ENCODE assay signal across 15 cellular contexts in genomic region chr14:102629011-102629444, GRCh38. TPM values are rescaled to one million over a fixed set of nuclear protein-coding genes. Genes with fewer than 3 reads are reported as not detected.
DNase-seq lines count a peak whose midpoint lies in the region; ATAC-seq and TF ChIP-seq lines count a peak whose summit lies in the region.
"Had no signal": no experiment of that assay in that cellular context is flagged by ENCODE, and none has a peak within 500 bp of the region (broad histone marks: within the 10 kb centered on the region; RNA-seq: fewer than 3 reads in every experiment).

No MANE protein-coding gene starts in this region.

- H3K27me3 ChIP-seq in neuronal stem cell (ENCODE audit: control insufficient read depth in 3 of 3, insufficient read depth in 3 of 3, low read depth in 1 of 3, low read length in 3 of 3) = no peaks in the 10 kb centered on the region
- no peaks in the 10 kb centered on the region for H3K27me3 ChIP-seq in dorsolateral prefrontal cortex
- H3K27me3 ChIP-seq: thyroid gland had no signal

- H3K14ac ChIP-seq in neuronal stem cell (ENCODE audit: low read length) = no peak overlapping the region

- no peak overlapping the region for H3K4ac ChIP-seq in neuronal stem cell (ENCODE audit: low read length)

- H3K4me2 ChIP-seq in neuronal stem cell (ENCODE audit: insufficient read depth, low read length, poor library complexity, severe bottlenecking) = no peak overlapping the region

- no peak overlapping the region for H2AK5ac ChIP-seq in neuronal stem cell (ENCODE audit: low read depth, low read length)

- peak overlapping the region; percentile 54 for H3K27ac ChIP-seq in 22Rv1
- no peak overlapping the region for H3K27ac ChIP-seq in neuronal stem cell (replicated peaks; ENCODE audit: low read length)
- H3K27ac ChIP-seq in dorsolateral prefrontal cortex = no peak overlapping the region
- H3K27ac ChIP-seq: parathyroid adenoma, RWPE1, thyroid gland had no signal

- H2AFZ ChIP-seq in neuronal stem cell (ENCODE audit: low read length) = no peak overlapping the region
- H2AFZ ChIP-seq: parathyroid adenoma had no signal

- TF ChIP-seq CTCF in 22Rv1 (IDR thresholded peaks at IDR 0.05) = no peak
- TF ChIP-seq CTCF in dorsolateral prefrontal cortex (IDR thresholded peaks at IDR 0.05 in 54 of 56, conservative IDR thresholded peaks at IDR 0.05 in 2 of 56; ENCODE audit: low read depth in 1 of 56, partially characterized antibody in 56 of 56) = no peak

- H2BK12ac ChIP-seq in neuronal stem cell (ENCODE audit: low read length) = no peak overlapping the region

- H3K9ac ChIP-seq in neuronal stem cell (ENCODE audit: low read depth, low read length, poor library complexity) = no peak overlapping the region
- H3K9ac ChIP-seq: parathyroid adenoma had no signal

- ATAC-seq in HG02623 (IDR thresholded peaks at IDR 0.05; ENCODE audit: unreplicated experiment) = no peak

- DNase-seq in GDM1 (lab: John Stamatoyannopoulos, UW) = peak; percentile 24
- peak; percentile 32 for DNase-seq in UCSD-AML1 (lab: John Stamatoyannopoulos, UW; ENCODE audit: unreplicated experiment)
- peak; percentile 54 to 76 for DNase-seq in lung microvascular endothelial cell (ENCODE audit: low read depth in 2 of 2)
- DNase-seq in neuronal stem cell (ENCODE audit: low spot score) = no peak
- DNase-seq in NCI-H2196 treated with DMSO at 0.1 percent for 48 hours (lab: John Stamatoyannopoulos, UW; ENCODE audit: unreplicated experiment) = no peak
- DNase-seq in dorsolateral prefrontal cortex = no peak
- DNase-seq: activated CD4-positive, alpha-beta T cell treated with anti-CD3 and anti-CD28 coated beads, Interleukin-2, amount 50 U/mL, for 1 hour; activated T-cell treated with anti-CD3 and anti-CD28 coated beads, Interleukin-2, amount 50 U/mL, for 24 hours; NCI-H1417 treated with DMSO at 0.1 percent for 48 hours; stimulated activated CD4-positive, alpha-beta T cell treated with anti-CD3 and anti-CD28 coated beads, Interleukin-15, amount 100 ng/mL, for 24 hours; thyroid gland had no signal

- no peak overlapping the region for H2BK5ac ChIP-seq in neuronal stem cell (ENCODE audit: low read length)

- no peak overlapping the region for H3K23ac ChIP-seq in neuronal stem cell (ENCODE audit: low read depth, low read length, poor library complexity)

- H3K79me1 ChIP-seq in neuronal stem cell (ENCODE audit: low read depth, low read length) = no peaks in the 10 kb centered on the region

- H2BK15ac ChIP-seq in neuronal stem cell (ENCODE audit: low read length) = no peak overlapping the region

- WGBS in neuronal stem cell (ENCODE audit: extremely low coverage in 2 of 2, insufficient read length in 2 of 2, insufficient replicate concordance in 1 of 2), 2 donors = 100% methylated on average over 1 of the region's 8 CpGs

- no peak overlapping the region for H2BK120ac ChIP-seq in neuronal stem cell (ENCODE audit: low read depth, low read length)

- peaks cover 0 to 8% of the 10 kb centered on the region in 2 donors for H3K4me1 ChIP-seq in neuronal stem cell (ENCODE audit: control insufficient read depth in 2 of 2, insufficient read depth in 1 of 2, low read depth in 1 of 2, low read length in 2 of 2)

- no peak overlapping the region for H3K18ac ChIP-seq in neuronal stem cell (ENCODE audit: low read length)

- no peaks in the 10 kb centered on the region for H3K36me3 ChIP-seq in neuronal stem cell (replicated peaks in 1 of 2; ENCODE audit: control insufficient read depth in 2 of 2, insufficient read depth in 2 of 2, low read length in 2 of 2)
- H3K36me3 ChIP-seq: thyroid gland had no signal

- H3K9me3 ChIP-seq in neuronal stem cell (replicated peaks in 1 of 2; ENCODE audit: control insufficient read depth in 2 of 2, insufficient read depth in 1 of 2, low read depth in 1 of 2, low read length in 2 of 2) = no peaks in the 10 kb centered on the region
- H3K9me3 ChIP-seq: thyroid gland had no signal

- intact Hi-C loops in dorsolateral prefrontal cortex (cut with DNase I) = no loop called here

- H4K8ac ChIP-seq in neuronal stem cell (ENCODE audit: low read depth, low read length) = no peak overlapping the region

- no peak overlapping the region for H4K91ac ChIP-seq in neuronal stem cell (ENCODE audit: low read depth, low read length, poor library complexity)

- no peak overlapping the region for H3K4me3 ChIP-seq in neuronal stem cell (ENCODE audit: low read length in 2 of 2)
- H3K4me3 ChIP-seq in dorsolateral prefrontal cortex = no peak overlapping the region
- H3K4me3 ChIP-seq: thyroid gland had no signal

RNA-seq across cellular contexts. Expression of gene RCOR1, which starts 36.6 kb away (rescaled TPM):
- total RNA-seq in lung microvascular endothelial cell (7.6 and 8.1 TPM in 2 replicates), dorsolateral prefrontal cortex (10 to 100 TPM in 114 of 120 experiments, 1 to 10 TPM in 6; 8.6 to 24.0 (median 13.3) TPM)
- polyA plus RNA-seq in neuronal stem cell (2013, experiment 1 of 2) = 17.2 TPM
- polyA plus RNA-seq in neuronal stem cell (2013, experiment 2 of 2) = 18.0 TPM

Comparison
In these comparisons a context has a peak if more than half of its experiments do, and no peak if none do; other contexts are left out.
1. DNase-seq: peak in GDM1 (single experiment), UCSD-AML1 (single experiment) and lung microvascular endothelial cell (2 of 2); none in neuronal stem cell (single experiment), NCI-H2196 treated with DMSO at 0.1 percent for 48 hours (single experiment) and dorsolateral prefrontal cortex (0 of 10).